Comparison of ENCODE assay signal across 9 cellular contexts in the genomic region with DNA sequence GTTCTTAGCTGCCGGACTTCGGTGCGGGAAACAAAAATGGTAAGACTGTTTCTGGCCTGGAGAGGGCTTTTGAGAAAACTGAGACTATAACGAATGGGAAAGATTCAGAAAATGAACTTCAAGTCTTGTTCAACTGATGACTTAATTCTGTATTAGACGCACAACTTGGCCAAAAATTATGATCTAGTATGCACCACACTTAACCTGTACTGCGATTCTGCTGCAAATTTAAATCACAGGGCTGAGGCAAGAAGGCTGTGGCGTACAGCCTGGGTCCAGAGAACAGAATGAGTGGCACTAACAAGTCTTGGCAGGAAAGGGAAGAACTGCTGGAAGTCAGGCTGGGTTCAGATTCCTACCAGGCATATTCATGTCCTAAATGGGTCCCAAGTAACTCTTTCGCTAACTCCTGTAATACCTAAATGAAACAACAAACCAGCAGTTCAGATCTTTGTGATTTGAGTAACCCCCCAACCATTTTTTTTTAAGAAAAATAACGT. TPM values are rescaled to one million over a fixed set of nuclear protein-coding genes. Genes with fewer than 3 reads are reported as not detected.
A peak's percentile ranks its signal among the peaks of the same experiment; 100 is the strongest.
DNase-seq lines count a peak whose midpoint lies in the region; ATAC-seq, FAIRE-seq and TF ChIP-seq lines count a peak whose summit lies in the region.
"Had no signal": no experiment of that assay in that cellular context is flagged by ENCODE, and none has a peak within 500 bp of the region (broad histone marks: within the 10 kb centered on the region; RNA-seq: fewer than 3 reads in every experiment).

No MANE protein-coding gene starts in this region.

- peaks cover 7 to 12% (median 7%) of the 10 kb centered on the region in 3 donors for H3K4me1 Mint-ChIP-seq in IgD-negative memory B cell
- peaks cover 6 to 10% of the 10 kb centered on the region in 2 donors for H3K4me1 Mint-ChIP-seq in natural killer cell treated with Interleukin-12 subunit alpha and Interleukin-12 subunit beta and Interleukin-15 and Interleukin-18, amount 100 ng/mL, for 72 hours (ENCODE audit: low read depth in 2 of 2)

- TF ChIP-seq CTCF in GM13976 (IDR thresholded peaks at IDR 0.05; ENCODE audit: borderline replicate concordance, control extremely low read depth, extremely low read depth, insufficient read depth, missing control alignments) (no peak), WERI-Rb-1 (IDR thresholded peaks at IDR 0.05; ENCODE audit: low read depth, low read length) (no peak)

- H3K9me3 ChIP-seq in WERI-Rb-1 (ENCODE audit: severe bottlenecking) = no peaks in the 10 kb centered on the region

- H3K27me3 ChIP-seq in WERI-Rb-1 (ENCODE audit: insufficient read depth, low read depth, severe bottlenecking) = no peaks in the 10 kb centered on the region

- DNase-seq in AG08396 (ENCODE audit: low spot score) (peak; percentile 67), GM13976 (ENCODE audit: low spot score) (no peak), WERI-Rb-1 (no peak)
- no peak for DNase-seq in natural killer cell treated with Interleukin-12 subunit alpha and Interleukin-12 subunit beta and Interleukin-15 and Interleukin-18, amount 100 ng/mL, for 72 hours (ENCODE audit: low spot score)
- DNase-seq: NK-92 treated with Interleukin-12 subunit alpha and Interleukin-12 subunit beta, amount 100 ng/mL, for 24 hours had no signal

- in situ Hi-C loops in GM13976 (cut with MboI; ENCODE audit: low sequenced_read_pairs, unreplicated experiment) = no loop called here

- no peaks in the 10 kb centered on the region for H3K36me3 ChIP-seq in WERI-Rb-1

- H3K27ac Mint-ChIP-seq in IgD-negative memory B cell = no peak overlapping the region
- no peak overlapping the region for H3K27ac Mint-ChIP-seq in natural killer cell treated with Interleukin-12 subunit alpha and Interleukin-12 subunit beta and Interleukin-15 and Interleukin-18, amount 100 ng/mL, for 72 hours

- H3K9me3 Mint-ChIP-seq in IgD-negative memory B cell = peaks cover 6 to 22% (median 8%) of the 10 kb centered on the region in 3 donors
- H3K9me3 Mint-ChIP-seq in natural killer cell treated with Interleukin-12 subunit alpha and Interleukin-12 subunit beta and Interleukin-15 and Interleukin-18, amount 100 ng/mL, for 72 hours = peaks cover 12% of the 10 kb centered on the region

- H3K36me3 Mint-ChIP-seq in IgD-negative memory B cell = peaks cover 19% of the 10 kb centered on the region
- peaks cover 23% of the 10 kb centered on the region for H3K36me3 Mint-ChIP-seq in natural killer cell treated with Interleukin-12 subunit alpha and Interleukin-12 subunit beta and Interleukin-15 and Interleukin-18, amount 100 ng/mL, for 72 hours

- peak overlapping the region; percentile 70 to 91 (median 82) for H3K4me3 Mint-ChIP-seq in IgD-negative memory B cell
- H3K4me3 Mint-ChIP-seq in natural killer cell treated with Interleukin-12 subunit alpha and Interleukin-12 subunit beta and Interleukin-15 and Interleukin-18, amount 100 ng/mL, for 72 hours = peak overlapping the region; percentile 58

- H3K4me3 ChIP-seq in WERI-Rb-1 (ENCODE audit: low read depth, low read length) = no peak overlapping the region

- FAIRE-seq in endometrium (lab: Jason Lieb, UNC) = peak; percentile 46

- no peak for ATAC-seq in natural killer cell treated with Interleukin-12 subunit alpha and Interleukin-12 subunit beta and Interleukin-15 and Interleukin-18, amount 100 ng/mL, for 72 hours
- no peak for ATAC-seq in HG02610 (IDR thresholded peaks at IDR 0.05; ENCODE audit: unreplicated experiment)
- no peak for ATAC-seq in HG02981 (IDR thresholded peaks at IDR 0.05; ENCODE audit: unreplicated experiment)

- peaks cover 42% of the 10 kb centered on the region for H3K27me3 Mint-ChIP-seq in IgD-negative memory B cell
- H3K27me3 Mint-ChIP-seq in natural killer cell treated with Interleukin-12 subunit alpha and Interleukin-12 subunit beta and Interleukin-15 and Interleukin-18, amount 100 ng/mL, for 72 hours = peaks cover 33 to 45% of the 10 kb centered on the region in 2 donors

- H3K27ac ChIP-seq in WERI-Rb-1 = no peak overlapping the region

RNA-seq across cellular contexts. Expression of a gene that starts 0.8 kb away (rescaled TPM):
- 0.18 TPM for polyA plus RNA-seq in IgD-negative memory B cell
- total RNA-seq in natural killer cell treated with Interleukin-12 subunit alpha and Interleukin-12 subunit beta and Interleukin-15 and Interleukin-18, amount 100 ng/mL, for 72 hours = under 1 TPM; 0.17 to 0.19 TPM

RNA-seq across cellular contexts. Expression of a gene that starts 35.9 kb away (rescaled TPM):
- polyA plus RNA-seq in IgD-negative memory B cell = 31.1 TPM
- 10 to 100 TPM; 22.3 to 25.4 TPM for total RNA-seq in natural killer cell treated with Interleukin-12 subunit alpha and Interleukin-12 subunit beta and Interleukin-15 and Interleukin-18, amount 100 ng/mL, for 72 hours
